Comparison of ENCODE assay signal across 14 cellular contexts in genomic region chr6:93786474-93787330, GRCh38.
DNase-seq lines count a peak whose midpoint lies in the region; ATAC-seq, FAIRE-seq and TF ChIP-seq lines count a peak whose summit lies in the region.
"Had no signal": no experiment of that assay in that cellular context is flagged by ENCODE, and none has a peak within 500 bp of the region (broad histone marks: within the 10 kb centered on the region; RNA-seq: fewer than 3 reads in every experiment).

No MANE protein-coding gene starts in this region.

- no TSS peak for BruUV-seq in Panc1 (replicated peaks; lab: Mats Ljungman, UMichigan)

- no peaks in the 10 kb centered on the region for H3K36me3 ChIP-seq in Panc1 (ENCODE audit: control insufficient read depth, insufficient read depth, low read length)
- no peaks in the 10 kb centered on the region for H3K36me3 ChIP-seq in lower lobe of right lung
- H3K36me3 ChIP-seq: cardiac muscle cell, esophagus squamous epithelium, suprapubic skin had no signal

- peaks cover 11% of the 10 kb centered on the region for H3K9me3 Mint-ChIP-seq in activated T-helper 2 cell treated with anti-CD3 and anti-CD28 coated beads, Interferon-gamma antibody, Interleukin-2, Interleukin-4, amounts not matched to agents 10 μg/mL and 5 μg/mL and 100 μg/mL, durations not matched to agents 14 hours and 24 hours and 36 hours

- POLR2A ChIA-PET in Panc1 (lab: Charles Lee), result no interaction called here

- H3K4me1 ChIP-seq in Panc1 (ENCODE audit: control insufficient read depth, insufficient read depth, low read length), result peaks cover 26% of the 10 kb centered on the region
- no peaks in the 10 kb centered on the region for H3K4me1 ChIP-seq in lower lobe of right lung
- H3K4me1 ChIP-seq: esophagus squamous epithelium, suprapubic skin had no signal

- FAIRE-seq in H54 (lab: Jason Lieb, UNC), result peak; percentile 33

- no peaks in the 10 kb centered on the region for H3K36me3 Mint-ChIP-seq in activated T-helper 2 cell treated with anti-CD3 and anti-CD28 coated beads, Interferon-gamma antibody, Interleukin-2, Interleukin-4, amounts not matched to agents 10 μg/mL and 5 μg/mL and 100 μg/mL, durations not matched to agents 14 hours and 24 hours and 36 hours (ENCODE audit: low read depth)
- H3K36me3 Mint-ChIP-seq: CD8-positive, alpha-beta T cell had no signal

- H3K4me1 Mint-ChIP-seq in activated T-helper 2 cell treated with anti-CD3 and anti-CD28 coated beads, Interferon-gamma antibody, Interleukin-2, Interleukin-4, amounts not matched to agents 10 μg/mL and 5 μg/mL and 100 μg/mL, durations not matched to agents 14 hours and 24 hours and 36 hours (ENCODE audit: low read depth), result no peaks in the 10 kb centered on the region
- H3K4me1 Mint-ChIP-seq: activated CD4-positive, alpha-beta T cell treated with anti-CD3 and anti-CD28 coated beads, Interleukin-2, amount 10 ng/mL, durations not matched to agents 7 days and 5 days had no signal

- H3K4me3 Mint-ChIP-seq in activated T-helper 2 cell treated with anti-CD3 and anti-CD28 coated beads, Interferon-gamma antibody, Interleukin-2, Interleukin-4, amounts not matched to agents 10 μg/mL and 5 μg/mL and 100 μg/mL, durations not matched to agents 14 hours and 24 hours and 36 hours (ENCODE audit: low read depth), result no peak overlapping the region
- H3K4me3 Mint-ChIP-seq: activated CD4-positive, alpha-beta T cell treated with anti-CD3 and anti-CD28 coated beads, Interleukin-2, amount 10 ng/mL, durations not matched to agents 7 days and 5 days; CD8-positive, alpha-beta T cell had no signal

- TF ChIP-seq POLR2A in H54 (IDR thresholded peaks at IDR 0.05; ENCODE audit: low read depth, low read length), result no peak

- TF ChIP-seq CTCF in Panc1 (IDR thresholded peaks at IDR 0.05), result peak; percentile 11; the same call in 1 of the 2 replicates
- no peak for TF ChIP-seq CTCF in foreskin fibroblast (IDR thresholded peaks at IDR 0.05; ENCODE audit: low read depth, low read length)
- no peak for TF ChIP-seq CTCF in lower lobe of right lung (IDR thresholded peaks at IDR 0.05)

- ATAC-seq in Panc1 (peak; percentile 49; the same call in 1 of the 2 replicates), lower lobe of right lung (no peak), GM21390 (IDR thresholded peaks at IDR 0.05; ENCODE audit: unreplicated experiment) (no peak)
- ATAC-seq: CD8-positive, alpha-beta T cell had no signal

- H3K27me3 Mint-ChIP-seq in activated T-helper 2 cell treated with anti-CD3 and anti-CD28 coated beads, Interferon-gamma antibody, Interleukin-2, Interleukin-4, amounts not matched to agents 10 μg/mL and 5 μg/mL and 100 μg/mL, durations not matched to agents 14 hours and 24 hours and 36 hours (ENCODE audit: low read depth), result no peaks in the 10 kb centered on the region
- H3K27me3 Mint-ChIP-seq: activated CD4-positive, alpha-beta T cell treated with anti-CD3 and anti-CD28 coated beads, Interleukin-2, amount 10 ng/mL, durations not matched to agents 7 days and 5 days had no signal

- in situ Hi-C loops in Panc1 (cut with HindIII; ENCODE audit: low pct_unique_long_range_greater_than_20kb, low sequenced_read_pairs), result no loop called here

- H3K27ac ChIP-seq in Panc1 (ENCODE audit: low read length) (peak overlapping the region; percentile 98), lower lobe of right lung (no peak overlapping the region)
- H3K27ac ChIP-seq: cardiac muscle cell, esophagus squamous epithelium, suprapubic skin had no signal

- no peak overlapping the region for H3K4me3 ChIP-seq in Panc1 (ENCODE audit: low read depth in 2 of 2, low read length in 2 of 2)
- no peak overlapping the region for H3K4me3 ChIP-seq in foreskin fibroblast (ENCODE audit: low read depth in 1 of 2, low read length in 2 of 2)
- no peak overlapping the region for H3K4me3 ChIP-seq in lower lobe of right lung
- H3K4me3 ChIP-seq: cardiac muscle cell, esophagus squamous epithelium, suprapubic skin had no signal

- H3K27ac Mint-ChIP-seq in activated T-helper 2 cell treated with anti-CD3 and anti-CD28 coated beads, Interferon-gamma antibody, Interleukin-2, Interleukin-4, amounts not matched to agents 10 μg/mL and 5 μg/mL and 100 μg/mL, durations not matched to agents 14 hours and 24 hours and 36 hours, result no peak overlapping the region
- H3K27ac Mint-ChIP-seq: activated CD4-positive, alpha-beta T cell treated with anti-CD3 and anti-CD28 coated beads, Interleukin-2, amount 10 ng/mL, durations not matched to agents 7 days and 5 days; CD8-positive, alpha-beta T cell had no signal

- intact Hi-C loops in Panc1 (cut with micrococcal nuclease; ENCODE audit: unreplicated experiment), result loop anchor here (10.0 kb wide), 2 partner anchors 278 to 362 kb away; no protein-coding TSS in a partner anchor
- intact Hi-C loops in lower lobe of right lung (cut with DNase I), result no loop called here
- intact Hi-C loops in activated T-helper 2 cell treated with anti-CD3 and anti-CD28 coated beads, Interferon-gamma antibody, Interleukin-2, Interleukin-4, amounts not matched to agents 10 μg/mL and 5 μg/mL and 100 μg/mL, durations not matched to agents 14 hours and 24 hours and 36 hours (cut with micrococcal nuclease), result no loop called here

- DNase-seq in H54 (ENCODE audit: insufficient read length, low spot score), result no peak
- no peak for DNase-seq in Panc1 (ENCODE audit: low read depth, low spot score)
- peak; percentile 33 to 58 for DNase-seq in foreskin fibroblast
- peak; percentile 11 for DNase-seq in non-pigmented ciliary epithelial cell (ENCODE audit: low read depth)
- no peak for DNase-seq in lower lobe of right lung
- DNase-seq in activated T-helper 2 cell treated with anti-CD3 and anti-CD28 coated beads, Interferon-gamma antibody, Interleukin-2, Interleukin-4, amounts not matched to agents 10 μg/mL and 5 μg/mL and 100 μg/mL, durations not matched to agents 14 hours and 24 hours and 36 hours (ENCODE audit: low spot score), result no peak
- DNase-seq in activated CD8-positive, alpha-beta memory T cell treated with anti-CD3 and anti-CD28 coated beads, Interleukin-2, amount 50 U/mL, for 48 hours, result no peak
- DNase-seq: activated CD4-positive, alpha-beta T cell treated with anti-CD3 and anti-CD28 coated beads, Interleukin-2, amount 10 ng/mL, durations not matched to agents 7 days and 5 days; activated effector memory CD4-positive, alpha-beta T cell treated with Interleukin-2 at 50 U/mL for 16 hours; CD8-positive, alpha-beta T cell; esophagus squamous epithelium had no signal

- H3K27me3 ChIP-seq in Panc1 (ENCODE audit: control insufficient read depth, insufficient read depth, low read length) (no peaks in the 10 kb centered on the region), lower lobe of right lung (ENCODE audit: low read depth) (no peaks in the 10 kb centered on the region)
- H3K27me3 ChIP-seq: cardiac muscle cell, esophagus squamous epithelium, suprapubic skin had no signal

- H3K9me3 ChIP-seq in Panc1 (ENCODE audit: control insufficient read depth, insufficient read depth, low read depth, low read length) (no peaks in the 10 kb centered on the region; the same call in none of the 2 replicates), lower lobe of right lung (no peaks in the 10 kb centered on the region)
- H3K9me3 ChIP-seq: esophagus squamous epithelium, suprapubic skin had no signal

- CTCF ChIA-PET in Panc1 (lab: Charles Lee), result no interaction called here

Comparison
In these comparisons a context has a peak if more than half of its experiments do, and no peak if none do; other contexts are left out.
1. DNase-seq: peak in foreskin fibroblast (2 of 2) and non-pigmented ciliary epithelial cell (single experiment); none in H54 (single experiment), Panc1 (single experiment), lower lobe of right lung (single experiment), activated T-helper 2 cell treated with anti-CD3 and anti-CD28 coated beads, Interferon-gamma antibody, Interleukin-2, Interleukin-4, amounts not matched to agents 10 μg/mL and 5 μg/mL and 100 μg/mL, durations not matched to agents 14 hours and 24 hours and 36 hours (single experiment) and activated CD8-positive, alpha-beta memory T cell treated with anti-CD3 and anti-CD28 coated beads, Interleukin-2, amount 50 U/mL, for 48 hours (single experiment).